Comparison of ENCODE assay signal across 14 cellular contexts in the genomic region with DNA sequence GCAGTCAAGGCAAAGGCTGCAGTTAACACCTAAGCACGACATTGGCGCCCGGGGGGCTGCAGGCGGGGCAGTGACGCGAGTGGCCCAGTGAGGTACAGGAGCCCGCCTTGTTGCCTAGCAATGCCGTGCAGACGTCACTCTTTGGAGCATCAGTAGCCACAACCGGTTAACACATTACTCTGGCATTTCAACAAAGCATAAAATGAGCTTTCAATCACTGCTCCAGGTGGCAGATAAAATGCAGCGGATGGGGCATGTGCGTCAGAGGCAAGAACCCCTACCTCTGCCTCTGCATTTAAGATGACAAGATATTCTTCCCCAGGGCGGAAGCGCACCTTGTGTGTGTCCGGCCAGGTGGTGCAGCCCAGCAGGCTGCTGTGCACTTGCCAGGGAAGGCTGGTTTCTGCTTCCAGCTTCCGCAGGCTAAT.
DNase-seq lines count a peak whose midpoint lies in the region; ATAC-seq and TF ChIP-seq lines count a peak whose summit lies in the region.
"Had no signal": no experiment of that assay in that cellular context is flagged by ENCODE, and none has a peak within 500 bp of the region (broad histone marks: within the 10 kb centered on the region; RNA-seq: fewer than 3 reads in every experiment).

No MANE protein-coding gene starts in this region.

- DNase-seq in mammary epithelial cell: peak; percentile 68
- DNase-seq in MCF 10A (ENCODE audit: unreplicated experiment): no peak
- peak; percentile 83 for DNase-seq in NCI-H748 treated with DMSO at 0.1 percent for 48 hours (lab: John Stamatoyannopoulos, UW)
- peak; percentile 19 for DNase-seq in fibroblast of villous mesenchyme (ENCODE audit: low read depth)
- no peak for DNase-seq in activated gamma-delta T cell treated with Interleukin-2 at 50 U/mL for 16 hours
- DNase-seq: activated CD4-positive, alpha-beta T cell treated with anti-CD3 and anti-CD28 coated beads for 1 hour; activated T-cell treated with anti-CD3 and anti-CD28 coated beads, Interleukin-2, amount 50 U/mL, for 1 hour; MV-4-11; ovary had no signal

- no peaks in the 10 kb centered on the region for H3K4me1 Mint-ChIP-seq in MCF 10A (ENCODE audit: insufficient read depth, unreplicated experiment)
- H3K4me1 Mint-ChIP-seq: T-cell had no signal

- no peaks in the 10 kb centered on the region for H3K36me3 ChIP-seq in mammary epithelial cell (ENCODE audit: insufficient read depth, low read length)
- H3K36me3 ChIP-seq: ovary had no signal

- no peak overlapping the region for H3K4me3 Mint-ChIP-seq in MCF 10A (ENCODE audit: unreplicated experiment)
- H3K4me3 Mint-ChIP-seq: T-cell had no signal

- BruUV-seq in mammary epithelial cell (replicated peaks; lab: Mats Ljungman, UMichigan): no TSS peak
- no TSS peak for BruUV-seq in MCF 10A (replicated peaks; lab: Mats Ljungman, UMichigan)

- H3K9me3 ChIP-seq in mammary epithelial cell (replicated peaks; ENCODE audit: insufficient read depth, low read length): no peaks in the 10 kb centered on the region
- H3K9me3 ChIP-seq: A549, ovary had no signal

- in situ Hi-C loops in mammary epithelial cell (cut with MboI; ENCODE audit: low sequenced_read_pairs in 2 of 2): no loop called here

- no peaks in the 10 kb centered on the region for H4K20me1 ChIP-seq in mammary epithelial cell (ENCODE audit: insufficient read depth, low read length)

- ATAC-seq in GM18517 (IDR thresholded peaks at IDR 0.05; ENCODE audit: unreplicated experiment) (no peak), GM19351 (IDR thresholded peaks at IDR 0.05; ENCODE audit: unreplicated experiment) (no peak), GM19397 (IDR thresholded peaks at IDR 0.05; ENCODE audit: unreplicated experiment) (no peak)
- ATAC-seq: A549, T-cell had no signal

- 39% methylated on average over 15 of the region's 16 CpGs for WGBS in mammary epithelial cell (ENCODE audit: low coverage, missing lambda C conversion rate)

- POLR2A ChIA-PET in MCF 10A (lab: Yijun Ruan, JAX): no interaction called here

- no peak overlapping the region for H3K27ac Mint-ChIP-seq in MCF 10A (ENCODE audit: low read depth, unreplicated experiment)
- H3K27ac Mint-ChIP-seq: T-cell had no signal

- H3K27me3 Mint-ChIP-seq in MCF 10A (ENCODE audit: insufficient read depth, unreplicated experiment): no peaks in the 10 kb centered on the region

- H3K4me3 ChIP-seq in mammary epithelial cell (replicated peaks in 1 of 3; ENCODE audit: insufficient read depth in 1 of 3, low read depth in 2 of 3, low read length in 3 of 3) (no peak overlapping the region), fibroblast of villous mesenchyme (ENCODE audit: low read depth, low read length) (no peak overlapping the region)
- H3K4me3 ChIP-seq: A549, ovary had no signal

- dilution Hi-C loops in mammary epithelial cell (cut with HindIII; ENCODE audit: low sequenced_read_pairs): no loop called here

- H3K9ac ChIP-seq in mammary epithelial cell (ENCODE audit: insufficient read depth, low read length): no peak overlapping the region

- H3K4me1 ChIP-seq in mammary epithelial cell (ENCODE audit: insufficient read depth, low read length): peaks cover 30% of the 10 kb centered on the region
- H3K4me1 ChIP-seq: A549 had no signal

- no peaks in the 10 kb centered on the region for H3K36me3 Mint-ChIP-seq in MCF 10A (ENCODE audit: insufficient read depth, unreplicated experiment)
- H3K36me3 Mint-ChIP-seq: T-cell had no signal

- no peaks in the 10 kb centered on the region for H3K9me3 Mint-ChIP-seq in MCF 10A (ENCODE audit: unreplicated experiment)
- H3K9me3 Mint-ChIP-seq: T-cell had no signal

- H3K4me2 ChIP-seq in mammary epithelial cell (ENCODE audit: insufficient read depth, low read depth, low read length): peak overlapping the region; percentile 9
- H3K4me2 ChIP-seq: A549 had no signal

- no peaks in the 10 kb centered on the region for H3K79me2 ChIP-seq in mammary epithelial cell (ENCODE audit: insufficient read depth, low read length)

- peak overlapping the region; percentile 37 for H2AFZ ChIP-seq in mammary epithelial cell (ENCODE audit: low read depth, low read length)

- TF ChIP-seq CTCF in mammary epithelial cell (conservative IDR thresholded peaks at IDR 0.05 in 1 of 2, IDR thresholded peaks at IDR 0.05 in 1 of 2; ENCODE audit: extremely low read depth in 1 of 2, insufficient read depth in 1 of 2, low read depth in 1 of 2, low read length in 2 of 2) (no peak), MCF 10A (IDR thresholded peaks at IDR 0.05; ENCODE audit: unreplicated experiment) (no peak), fibroblast of villous mesenchyme (IDR thresholded peaks at IDR 0.05; ENCODE audit: insufficient read depth, low read depth, low read length) (no peak)

- no peaks in the 10 kb centered on the region for H3K27me3 ChIP-seq in mammary epithelial cell (ENCODE audit: insufficient read depth, low read length)
- H3K27me3 ChIP-seq: ovary had no signal

- CTCF ChIA-PET in mammary epithelial cell (lab: Charles Lee; ENCODE audit: low non-redundant PET) (no interaction called here), MCF 10A (lab: Yijun Ruan, JAX) (no interaction called here)

- no peak overlapping the region for H3K27ac ChIP-seq in mammary epithelial cell (ENCODE audit: insufficient read depth, low read depth, low read length)
- H3K27ac ChIP-seq: A549, ovary had no signal

- intact Hi-C loops in mammary epithelial cell (cut with micrococcal nuclease): no loop called here
- intact Hi-C loops in MCF 10A (cut with micrococcal nuclease): no loop called here

Comparison
In these comparisons a context has a peak if more than half of its experiments do, and no peak if none do; other contexts are left out.
1. DNase-seq: peak in mammary epithelial cell (single experiment), NCI-H748 treated with DMSO at 0.1 percent for 48 hours (single experiment) and fibroblast of villous mesenchyme (single experiment); none in MCF 10A (single experiment) and activated gamma-delta T cell treated with Interleukin-2 at 50 U/mL for 16 hours (single experiment).